Comparison of ENCODE assay signal across 23 cellular contexts in the genomic region with DNA sequence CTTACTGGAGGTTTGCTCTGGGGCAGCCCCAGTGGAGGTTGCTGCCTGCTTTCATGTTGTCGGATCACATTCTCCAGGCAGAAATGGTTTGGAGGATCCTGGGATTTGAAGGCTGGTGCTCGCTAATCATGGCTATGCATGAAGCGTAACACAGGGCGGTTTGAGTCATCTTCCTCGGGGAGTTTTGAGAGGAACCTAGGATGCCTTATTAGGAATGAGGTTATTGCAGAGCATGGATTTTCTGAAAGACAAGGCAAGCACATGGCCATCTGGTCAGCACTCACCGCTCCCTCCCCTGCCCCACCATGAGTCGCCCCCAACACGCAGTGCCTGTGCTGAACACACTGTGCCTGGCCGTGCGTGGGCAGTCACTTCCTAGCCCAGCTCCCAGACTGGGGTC.
DNase-seq lines count a peak whose midpoint lies in the region; ATAC-seq and TF ChIP-seq lines count a peak whose summit lies in the region.
"Had no signal": no experiment of that assay in that cellular context is flagged by ENCODE, and none has a peak within 500 bp of the region (broad histone marks: within the 10 kb centered on the region; RNA-seq: fewer than 3 reads in every experiment).

No MANE protein-coding gene starts in this region.

- no peaks in the 10 kb centered on the region for H3K36me3 ChIP-seq in SK-N-SH (replicated peaks in 1 of 2; ENCODE audit: control insufficient read depth in 1 of 2, insufficient read depth in 2 of 2, low read length in 1 of 2)
- H3K36me3 ChIP-seq in parathyroid adenoma (ENCODE audit: control insufficient read depth, insufficient read depth, low read length): no peaks in the 10 kb centered on the region

- TF ChIP-seq RAD21 in SK-N-SH (IDR thresholded peaks at IDR 0.05; ENCODE audit: low read length): no peak

- H3K9ac ChIP-seq in SK-N-SH (no peak overlapping the region), parathyroid adenoma (no peak overlapping the region)
- H3K9ac ChIP-seq: KMS-11 had no signal

- no peak for TF ChIP-seq EP300 in SK-N-SH (IDR thresholded peaks at IDR 0.05; ENCODE audit: borderline replicate concordance in 1 of 2, low read depth in 1 of 2, low read length in 1 of 2)

- H3K4me2 ChIP-seq in SK-N-SH (no peak overlapping the region), parathyroid adenoma (ENCODE audit: low read length) (no peak overlapping the region)
- H3K4me2 ChIP-seq: KMS-11 had no signal

- H3K4me1 ChIP-seq in SK-N-SH (ENCODE audit: control insufficient read depth in 1 of 2, insufficient read depth in 2 of 2, low read depth in 1 of 2, low read length in 1 of 2): peaks cover 0 to 20% of the 10 kb centered on the region in 2 experiments; a peak in 1 of 4 replicates
- H3K4me1 ChIP-seq in parathyroid adenoma: peaks cover 5% of the 10 kb centered on the region

- no peaks in the 10 kb centered on the region for H3K36me3 Mint-ChIP-seq in HFFc6 (ENCODE audit: low read depth)
- H3K36me3 Mint-ChIP-seq: IgD-negative memory B cell had no signal

- H3K4me3 ChIP-seq in SK-N-SH (ENCODE audit: low read depth in 2 of 2, low read length in 1 of 2) (no peak overlapping the region), parathyroid adenoma (ENCODE audit: low read depth, low read length) (no peak overlapping the region)
- H3K4me3 ChIP-seq: SK-N-MC had no signal

- H3K9me2 ChIP-seq in SK-N-SH: no peaks in the 10 kb centered on the region

- H3K4me3 Mint-ChIP-seq in HFFc6: no peak overlapping the region
- H3K4me3 Mint-ChIP-seq: IgD-negative memory B cell had no signal

- H3K27me3 ChIP-seq in SK-N-SH (ENCODE audit: insufficient read depth): no peaks in the 10 kb centered on the region
- H3K27me3 ChIP-seq in parathyroid adenoma (ENCODE audit: control insufficient read depth, insufficient read depth, low read length): no peaks in the 10 kb centered on the region

- H2AFZ ChIP-seq in SK-N-SH (ENCODE audit: low read depth) (no peak overlapping the region), parathyroid adenoma (peak overlapping the region; percentile 59)

- peaks cover 53% of the 10 kb centered on the region for H3K9me3 Mint-ChIP-seq in HFFc6

- H3K79me2 ChIP-seq in SK-N-SH (ENCODE audit: insufficient read depth) (no peaks in the 10 kb centered on the region), parathyroid adenoma (no peaks in the 10 kb centered on the region)

- CTCF ChIA-PET in SK-N-SH (lab: Yijun Ruan, JAX): no interaction called here

- no peaks in the 10 kb centered on the region for H3F3A ChIP-seq in SK-N-SH (replicated peaks; ENCODE audit: insufficient read depth)

- H3K27me3 Mint-ChIP-seq in HFFc6 (ENCODE audit: insufficient read depth): no peaks in the 10 kb centered on the region; the same call in 1 of the 2 replicates
- H3K27me3 Mint-ChIP-seq: IgD-negative memory B cell had no signal

- peaks cover 4% of the 10 kb centered on the region; the same call in 1 of the 2 replicates for H3K9me3 ChIP-seq in SK-N-SH
- no peaks in the 10 kb centered on the region for H3K9me3 ChIP-seq in parathyroid adenoma (ENCODE audit: control insufficient read depth, low read length)

- H3K27ac ChIP-seq in SK-N-SH (ENCODE audit: low read depth in 2 of 2, low read length in 1 of 2) (peak overlapping the region in 1 of 2 experiments; percentile 3; a peak in 1 of 4 replicates), parathyroid adenoma (no peak overlapping the region)
- H3K27ac ChIP-seq: 22Rv1, HL-60, KMS-11, RWPE1, SK-N-MC had no signal

- H3K4me1 Mint-ChIP-seq in HFFc6 (ENCODE audit: low read depth): no peaks in the 10 kb centered on the region

- TF ChIP-seq CTCF in SK-N-SH (IDR thresholded peaks at IDR 0.05): no peak
- TF ChIP-seq CTCF in parathyroid adenoma (IDR thresholded peaks at IDR 0.05): no peak
- TF ChIP-seq CTCF in HFFc6 (IDR thresholded peaks at IDR 0.05): no peak

- POLR2A ChIA-PET in SK-N-SH (lab: Yijun Ruan, JAX): no interaction called here

- intact Hi-C loops in head of caudate nucleus (cut with DNase I) (no loop called here), left colon (cut with DNase I, micrococcal nuclease) (no loop called here)

- H4K20me1 ChIP-seq in SK-N-SH (ENCODE audit: insufficient read depth): no peaks in the 10 kb centered on the region

- no peak for ATAC-seq in SK-N-SH treated with all-trans-retinoic acid at 6 μM for 48 hours
- ATAC-seq in left colon: no peak

- no peak overlapping the region for H3K27ac Mint-ChIP-seq in HFFc6
- H3K27ac Mint-ChIP-seq: IgD-negative memory B cell had no signal

- DNase-seq in SK-N-SH (peak; percentile 71), head of caudate nucleus (peak in 28 of 42 donors; percentile 11 to 80 (median 42)), SHP77 treated with DMSO at 0.1 percent for 48 hours (lab: John Stamatoyannopoulos, UW) (no peak), HFFc6 (no peak), left colon (no peak)
- DNase-seq: GOT3, HCEC 1CT, MM.1S, NCI-H1417, NCI-H1694, NCI-H2081, NCI-H2171, NCI-H226, NCI-H510A, SHP77 had no signal

- WGBS in SK-N-SH (ENCODE audit: low lambda C conversion rate): 20% methylated on average over 7 of the region's 10 CpGs

TF ChIP-seq in SK-N-SH, 30 proteins besides CTCF, POLR2A, EP300 and RAD21:
- TF ChIP-seq TCF12 (IDR thresholded peaks at IDR 0.05) (no peak), MXI1 (IDR thresholded peaks at IDR 0.05; ENCODE audit: low read depth, low read length) (no peak), NRF1 (IDR thresholded peaks at IDR 0.05; ENCODE audit: low read depth, low read length) (no peak), YY1 (IDR thresholded peaks at IDR 0.05; ENCODE audit: low read depth) (no peak), RXRA (IDR thresholded peaks at IDR 0.05; ENCODE audit: borderline replicate concordance, low read depth) (no peak), TEAD4 (IDR thresholded peaks at IDR 0.05; ENCODE audit: borderline replicate concordance, insufficient read depth) (no peak), RCOR1 (IDR thresholded peaks at IDR 0.05; ENCODE audit: low read length) (no peak), ELF1 (IDR thresholded peaks at IDR 0.05) (no peak), NFIC (IDR thresholded peaks at IDR 0.05; ENCODE audit: borderline replicate concordance) (no peak), EZH2phosphoT487 (IDR thresholded peaks at IDR 0.05; ENCODE audit: borderline replicate concordance, low read depth) (no peak)
- TF ChIP-seq, protein P1, sequence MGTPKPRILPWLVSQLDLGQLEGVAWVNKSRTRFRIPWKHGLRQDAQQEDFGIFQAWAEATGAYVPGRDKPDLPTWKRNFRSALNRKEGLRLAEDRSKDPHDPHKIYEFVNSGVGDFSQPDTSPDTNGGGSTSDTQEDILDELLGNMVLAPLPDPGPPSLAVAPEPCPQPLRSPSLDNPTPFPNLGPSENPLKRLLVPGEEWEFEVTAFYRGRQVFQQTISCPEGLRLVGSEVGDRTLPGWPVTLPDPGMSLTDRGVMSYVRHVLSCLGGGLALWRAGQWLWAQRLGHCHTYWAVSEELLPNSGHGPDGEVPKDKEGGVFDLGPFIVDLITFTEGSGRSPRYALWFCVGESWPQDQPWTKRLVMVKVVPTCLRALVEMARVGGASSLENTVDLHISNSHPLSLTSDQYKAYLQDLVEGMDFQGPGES (IDR thresholded peaks at IDR 0.05; ENCODE audit: low read depth, low read length): no peak
- TF ChIP-seq, protein P2, sequence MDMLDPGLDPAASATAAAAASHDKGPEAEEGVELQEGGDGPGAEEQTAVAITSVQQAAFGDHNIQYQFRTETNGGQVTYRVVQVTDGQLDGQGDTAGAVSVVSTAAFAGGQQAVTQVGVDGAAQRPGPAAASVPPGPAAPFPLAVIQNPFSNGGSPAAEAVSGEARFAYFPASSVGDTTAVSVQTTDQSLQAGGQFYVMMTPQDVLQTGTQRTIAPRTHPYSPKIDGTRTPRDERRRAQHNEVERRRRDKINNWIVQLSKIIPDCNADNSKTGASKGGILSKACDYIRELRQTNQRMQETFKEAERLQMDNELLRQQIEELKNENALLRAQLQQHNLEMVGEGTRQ (IDR thresholded peaks at IDR 0.05; ENCODE audit: borderline replicate concordance, low read depth, low read length): no peak

TF ChIP-seq in SK-N-SH treated with all-trans-retinoic acid at 6 μM for 48 hours, 23 proteins besides CTCF, POLR2A, EP300 and RAD21 (continues in another document):
- TF ChIP-seq ZFP30 (CRISPR knock-in tag; IDR thresholded peaks at IDR 0.05) (no peak), OSR1 (CRISPR knock-in tag; IDR thresholded peaks at IDR 0.05) (no peak)
- TF ChIP-seq, protein P3, sequence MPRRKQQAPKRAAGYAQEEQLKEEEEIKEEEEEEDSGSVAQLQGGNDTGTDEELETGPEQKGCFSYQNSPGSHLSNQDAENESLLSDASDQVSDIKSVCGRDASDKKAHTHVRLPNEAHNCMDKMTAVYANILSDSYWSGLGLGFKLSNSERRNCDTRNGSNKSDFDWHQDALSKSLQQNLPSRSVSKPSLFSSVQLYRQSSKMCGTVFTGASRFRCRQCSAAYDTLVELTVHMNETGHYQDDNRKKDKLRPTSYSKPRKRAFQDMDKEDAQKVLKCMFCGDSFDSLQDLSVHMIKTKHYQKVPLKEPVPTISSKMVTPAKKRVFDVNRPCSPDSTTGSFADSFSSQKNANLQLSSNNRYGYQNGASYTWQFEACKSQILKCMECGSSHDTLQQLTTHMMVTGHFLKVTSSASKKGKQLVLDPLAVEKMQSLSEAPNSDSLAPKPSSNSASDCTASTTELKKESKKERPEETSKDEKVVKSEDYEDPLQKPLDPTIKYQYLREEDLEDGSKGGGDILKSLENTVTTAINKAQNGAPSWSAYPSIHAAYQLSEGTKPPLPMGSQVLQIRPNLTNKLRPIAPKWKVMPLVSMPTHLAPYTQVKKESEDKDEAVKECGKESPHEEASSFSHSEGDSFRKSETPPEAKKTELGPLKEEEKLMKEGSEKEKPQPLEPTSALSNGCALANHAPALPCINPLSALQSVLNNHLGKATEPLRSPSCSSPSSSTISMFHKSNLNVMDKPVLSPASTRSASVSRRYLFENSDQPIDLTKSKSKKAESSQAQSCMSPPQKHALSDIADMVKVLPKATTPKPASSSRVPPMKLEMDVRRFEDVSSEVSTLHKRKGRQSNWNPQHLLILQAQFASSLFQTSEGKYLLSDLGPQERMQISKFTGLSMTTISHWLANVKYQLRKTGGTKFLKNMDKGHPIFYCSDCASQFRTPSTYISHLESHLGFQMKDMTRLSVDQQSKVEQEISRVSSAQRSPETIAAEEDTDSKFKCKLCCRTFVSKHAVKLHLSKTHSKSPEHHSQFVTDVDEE (CRISPR knock-in tag; IDR thresholded peaks at IDR 0.05): no peak
- TF ChIP-seq, protein P4, sequence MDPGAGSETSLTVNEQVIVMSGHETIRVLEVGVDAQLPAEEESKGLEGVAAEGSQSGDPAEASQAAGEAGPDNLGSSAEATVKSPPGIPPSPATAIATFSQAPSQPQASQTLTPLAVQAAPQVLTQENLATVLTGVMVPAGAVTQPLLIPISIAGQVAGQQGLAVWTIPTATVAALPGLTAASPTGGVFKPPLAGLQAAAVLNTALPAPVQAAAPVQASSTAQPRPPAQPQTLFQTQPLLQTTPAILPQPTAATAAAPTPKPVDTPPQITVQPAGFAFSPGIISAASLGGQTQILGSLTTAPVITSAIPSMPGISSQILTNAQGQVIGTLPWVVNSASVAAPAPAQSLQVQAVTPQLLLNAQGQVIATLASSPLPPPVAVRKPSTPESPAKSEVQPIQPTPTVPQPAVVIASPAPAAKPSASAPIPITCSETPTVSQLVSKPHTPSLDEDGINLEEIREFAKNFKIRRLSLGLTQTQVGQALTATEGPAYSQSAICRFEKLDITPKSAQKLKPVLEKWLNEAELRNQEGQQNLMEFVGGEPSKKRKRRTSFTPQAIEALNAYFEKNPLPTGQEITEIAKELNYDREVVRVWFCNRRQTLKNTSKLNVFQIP (CRISPR knock-in tag; IDR thresholded peaks at IDR 0.05; ENCODE audit: borderline replicate concordance, low read depth): no peak

Comparison
In these comparisons a context has a peak if more than half of its experiments do, and no peak if none do; other contexts are left out.
1. DNase-seq: peak in SK-N-SH (single experiment) and head of caudate nucleus (28 of 42); none in SHP77 treated with DMSO at 0.1 percent for 48 hours (single experiment), HFFc6 (single experiment) and left colon (0 of 2).